1 cellular context compared by ENCODE assay signal in the genomic region with DNA sequence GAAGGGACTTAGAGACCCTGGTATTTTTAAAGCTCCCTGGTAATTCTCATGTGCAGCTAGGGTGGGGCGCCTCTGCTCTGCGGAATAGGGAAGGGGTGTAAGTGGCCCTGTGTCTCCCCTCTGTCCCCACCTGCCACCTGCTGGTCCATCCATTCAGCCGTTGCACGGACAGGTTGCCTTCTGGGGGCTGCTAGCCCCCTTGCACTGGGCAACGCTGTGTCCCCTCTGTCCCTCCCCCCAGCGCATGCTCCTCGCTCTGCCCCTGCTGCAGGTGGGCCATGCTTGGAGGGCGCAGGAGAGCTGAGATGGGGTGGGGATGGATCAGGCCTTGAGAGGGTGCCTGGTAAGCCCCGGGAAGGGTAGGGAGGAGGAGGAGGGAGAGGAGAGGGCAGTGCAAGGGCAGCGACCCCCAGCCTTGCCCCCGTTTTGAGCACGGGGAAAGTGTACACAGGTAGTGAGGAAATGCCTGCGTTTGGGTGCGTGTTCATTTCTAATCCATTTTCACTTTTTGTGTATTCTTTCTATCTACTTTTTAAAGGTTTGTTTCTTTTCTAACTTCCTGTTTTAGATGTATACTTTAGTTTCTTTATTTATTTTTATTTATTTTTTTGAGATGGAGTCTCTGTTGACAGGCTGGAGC.
TF ChIP-seq lines count a peak whose summit lies in the region.

No MANE protein-coding gene starts in this region.

TF ChIP-seq in IMR-90, 13 proteins besides CTCF, POLR2A, EP300 and RAD21:
- TF ChIP-seq SMC3 (IDR thresholded peaks at IDR 0.05; ENCODE audit: low read depth, low read length) (no peak), USF2 (IDR thresholded peaks at IDR 0.05; ENCODE audit: low read depth, low read length) (no peak)
